ENCODE assay signal across 1 cellular context in genomic region chr2:106272202-106272807, GRCh38.
TF ChIP-seq lines count a peak whose summit lies in the region.

No MANE protein-coding gene starts in this region.

TF ChIP-seq in H1, 55 proteins besides CTCF, POLR2A, EP300 and RAD21 (continued from another document):
- TF ChIP-seq TBP (IDR thresholded peaks at IDR 0.05; ENCODE audit: low read depth, low read length) (peak; percentile 87), EGR1 (IDR thresholded peaks at IDR 0.05; ENCODE audit: borderline replicate concordance, low read depth, low read length) (no peak), POLR2AphosphoS5 (IDR thresholded peaks at IDR 0.05; ENCODE audit: low read depth, low read length) (peak; percentile 83), GTF2F1 (IDR thresholded peaks at IDR 0.05; ENCODE audit: borderline replicate concordance, low read depth, low read length) (no peak), CHD2 (IDR thresholded peaks at IDR 0.05; ENCODE audit: low read length) (0 out of 2 replicates have a peak, but pooled peaks have one; percentile 14), CTBP2 (IDR thresholded peaks at IDR 0.05; ENCODE audit: borderline replicate concordance, insufficient read depth, insufficient read length, low read length) (no peak), PHF8 (conservative IDR thresholded peaks at IDR 0.05; ENCODE audit: low read depth, low read length) (no peak), HDAC6 (IDR thresholded peaks at IDR 0.05; ENCODE audit: low read depth, low read length) (no peak), TEAD4 (IDR thresholded peaks at IDR 0.05; ENCODE audit: low read depth, low read length) (no peak), TAF1 (IDR thresholded peaks at IDR 0.05; ENCODE audit: low read depth, low read length) (peak; percentile 71; the same call in 1 of the 2 replicates), YY1 (IDR thresholded peaks at IDR 0.05; ENCODE audit: low read depth, low read length) (no peak), SP1 (IDR thresholded peaks at IDR 0.05; ENCODE audit: low read depth, low read length) (0 out of 2 replicates have a peak, but pooled peaks have one; percentile 21), CBX8 (IDR thresholded peaks at IDR 0.05; ENCODE audit: borderline replicate concordance, low read depth, low read length) (no peak), CHD1 (IDR thresholded peaks at IDR 0.05; ENCODE audit: low read depth, low read length) (no peak), SIRT6 (IDR thresholded peaks at IDR 0.05; ENCODE audit: low read length) (no peak), CEBPB (IDR thresholded peaks at IDR 0.05; ENCODE audit: low read depth, low read length) (peak; percentile 95), GABPA (IDR thresholded peaks at IDR 0.05; ENCODE audit: borderline replicate concordance, insufficient read depth, low read length) (no peak), ASH2L (IDR thresholded peaks at IDR 0.05; ENCODE audit: low read length) (no peak), SRF (IDR thresholded peaks at IDR 0.05; ENCODE audit: low read depth, low read length) (peak; percentile 88), TAF7 (optimal IDR thresholded peaks at IDR 0.05; ENCODE audit: borderline replicate concordance, low read depth, low read length) (peak; percentile 17)
- TF ChIP-seq, protein P1, sequence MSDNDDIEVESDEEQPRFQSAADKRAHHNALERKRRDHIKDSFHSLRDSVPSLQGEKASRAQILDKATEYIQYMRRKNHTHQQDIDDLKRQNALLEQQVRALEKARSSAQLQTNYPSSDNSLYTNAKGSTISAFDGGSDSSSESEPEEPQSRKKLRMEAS (IDR thresholded peaks at IDR 0.05) = peak; percentile 90
- TF ChIP-seq, protein P2, sequence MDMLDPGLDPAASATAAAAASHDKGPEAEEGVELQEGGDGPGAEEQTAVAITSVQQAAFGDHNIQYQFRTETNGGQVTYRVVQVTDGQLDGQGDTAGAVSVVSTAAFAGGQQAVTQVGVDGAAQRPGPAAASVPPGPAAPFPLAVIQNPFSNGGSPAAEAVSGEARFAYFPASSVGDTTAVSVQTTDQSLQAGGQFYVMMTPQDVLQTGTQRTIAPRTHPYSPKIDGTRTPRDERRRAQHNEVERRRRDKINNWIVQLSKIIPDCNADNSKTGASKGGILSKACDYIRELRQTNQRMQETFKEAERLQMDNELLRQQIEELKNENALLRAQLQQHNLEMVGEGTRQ (IDR thresholded peaks at IDR 0.05; ENCODE audit: low read length) = no peak
